1 cellular context compared by ENCODE assay signal in genomic region chr2:111069722-111070121, GRCh38.
TF ChIP-seq lines count a peak whose summit lies in the region.

No MANE protein-coding gene starts in this region.

TF ChIP-seq in IMR-90, 13 proteins besides CTCF, POLR2A, EP300 and RAD21 (continued from another document):
- TF ChIP-seq FOS (IDR thresholded peaks at IDR 0.05; ENCODE audit: low read depth, low read length) (no peak), ELK1 (IDR thresholded peaks at IDR 0.05; ENCODE audit: borderline replicate concordance, low read depth, low read length) (no peak), BHLHE40 (IDR thresholded peaks at IDR 0.05; ENCODE audit: low read depth, low read length) (no peak), MAZ (IDR thresholded peaks at IDR 0.05; ENCODE audit: borderline replicate concordance, low read depth, low read length) (no peak), SMC3 (IDR thresholded peaks at IDR 0.05; ENCODE audit: low read depth, low read length) (no peak), CHD1 (IDR thresholded peaks at IDR 0.05; ENCODE audit: low read depth, low read length) (no peak)
